ENCODE assay signal across 24 cellular contexts in genomic region chr19:31383553-31383952, GRCh38.
"Had no signal": no experiment of that assay in that cellular context is flagged by ENCODE, and none has a peak within 500 bp of the region (broad histone marks: within the 10 kb centered on the region; RNA-seq: fewer than 3 reads in every experiment).

No MANE protein-coding gene starts in this region.

- DNase-seq: colonic mucosa; effector CD4-positive, alpha-beta T cell; endodermal cell; glutamatergic neuron; islet precursor cell; left ventricle myocardium inferior; lower lobe of right lung; mesendoderm; naive B cell; occipital lobe; psoas muscle; sigmoid colon; stimulated activated CD4-positive, alpha-beta T cell treated with anti-CD3 and anti-CD28 coated beads, Interleukin-2, amount 100 ng/mL, for 24 hours; stimulated activated CD4-positive, alpha-beta T cell treated with anti-CD3 and anti-CD28 coated beads, Interleukin-4, amount 100 ng/mL, for 4 hours; stimulated activated naive B cell treated with anti-CD40 and anti-IgM and Interleukin-4, amounts not matched to agents 10 μg/mL and 1 μg/mL and 100 μg/mL, for 72 hours; stimulated activated naive CD8-positive, alpha-beta T cell treated with anti-CD3 and anti-CD28 coated beads, Interleukin-15, amount 100 ng/mL, for 72 hours; testis; upper lobe of right lung had no signal

- FAIRE-seq: endothelial cell of umbilical vein had no signal

- H3K27me3 ChIP-seq: colonic mucosa, esophagus muscularis mucosa, gastroesophageal sphincter, sigmoid colon, testis, tibial nerve, upper lobe of right lung had no signal

- H3K79me2 ChIP-seq: parathyroid adenoma had no signal

- ATAC-seq: gastroesophageal sphincter; lower lobe of right lung; psoas muscle; stimulated activated naive B cell treated with anti-CD40 and anti-IgM and Interleukin-4, amounts not matched to agents 10 μg/mL and 1 μg/mL and 100 μg/mL, for 72 hours; stimulated activated naive CD8-positive, alpha-beta T cell treated with anti-CD3 and anti-CD28 coated beads, Interleukin-15, amount 100 ng/mL, for 72 hours; upper lobe of right lung had no signal

- H3K4me1 ChIP-seq: colonic mucosa, esophagus muscularis mucosa, left ventricle myocardium inferior, lower lobe of right lung, parathyroid adenoma, psoas muscle, testis, tibial nerve, upper lobe of right lung had no signal

- H2AFZ ChIP-seq: parathyroid adenoma had no signal

- H3K27ac ChIP-seq: colonic mucosa, esophagus muscularis mucosa, gastroesophageal sphincter, left ventricle myocardium inferior, lower lobe of right lung, parathyroid adenoma, psoas muscle, sigmoid colon, skin epidermis, testis, tibial nerve, upper lobe of right lung had no signal

- H3K9me3 ChIP-seq: colonic mucosa, esophagus muscularis mucosa, gastroesophageal sphincter, left ventricle myocardium inferior, lower lobe of right lung, psoas muscle, sigmoid colon, testis, tibial nerve, upper lobe of right lung had no signal

- H3K36me3 ChIP-seq: colonic mucosa, esophagus muscularis mucosa, gastroesophageal sphincter, left ventricle myocardium inferior, lower lobe of right lung, sigmoid colon, tibial nerve, upper lobe of right lung had no signal

- H3K9ac ChIP-seq: parathyroid adenoma had no signal

- H3K4me3 ChIP-seq: colonic mucosa, esophagus muscularis mucosa, gastroesophageal sphincter, left ventricle myocardium inferior, lower lobe of right lung, psoas muscle, sigmoid colon, skin epidermis, testis, tibial nerve, upper lobe of right lung had no signal
